ENCODE assay signal across 12 cellular contexts in genomic region chr4:85489273-85489672, GRCh38. TPM values are rescaled to one million over a fixed set of nuclear protein-coding genes. Genes with fewer than 3 reads are reported as not detected.
DNase-seq lines count a peak whose midpoint lies in the region; ATAC-seq and TF ChIP-seq lines count a peak whose summit lies in the region.
"Had no signal": no experiment of that assay in that cellular context is flagged by ENCODE, and none has a peak within 500 bp of the region (broad histone marks: within the 10 kb centered on the region; RNA-seq: fewer than 3 reads in every experiment).

No MANE protein-coding gene starts in this region.

- H3K4me2 ChIP-seq in SK-N-SH: no peak overlapping the region

- no peaks in the 10 kb centered on the region for H3K9me3 ChIP-seq in left ventricle myocardium inferior (replicated peaks)
- no peaks in the 10 kb centered on the region for H3K9me3 ChIP-seq in SK-N-SH
- no peaks in the 10 kb centered on the region for H3K9me3 ChIP-seq in MG63

- no peaks in the 10 kb centered on the region for H3K79me2 ChIP-seq in SK-N-SH (ENCODE audit: insufficient read depth)

- CTCF ChIA-PET in SK-N-SH (lab: Yijun Ruan, JAX): interaction anchor here (1.2 to 3.5 kb wide), 5 partner anchors 9 to 439 kb away, joined by 3 to 11 read pairs (median 5); no protein-coding TSS in a partner anchor

- H3K36me3 ChIP-seq in left ventricle myocardium inferior: no peaks in the 10 kb centered on the region
- no peaks in the 10 kb centered on the region for H3K36me3 ChIP-seq in SK-N-SH (replicated peaks in 1 of 2; ENCODE audit: control insufficient read depth in 1 of 2, insufficient read depth in 2 of 2, low read length in 1 of 2)
- H3K36me3 ChIP-seq in MG63: no peaks in the 10 kb centered on the region

- H3K4me3 ChIP-seq in left ventricle myocardium inferior: no peak overlapping the region
- H3K4me3 ChIP-seq in SK-N-SH (ENCODE audit: low read depth in 2 of 2, low read length in 1 of 2): no peak overlapping the region
- H3K4me3 ChIP-seq in MG63: no peak overlapping the region

- POLR2A ChIA-PET in SK-N-SH (lab: Yijun Ruan, JAX): no interaction called here

- DNase-seq in Right ventricle myocardium superior: peak; percentile 31
- no peak for DNase-seq in left ventricle myocardium inferior
- DNase-seq in SK-N-SH: no peak
- DNase-seq in iPS DF 4.7 (ENCODE audit: extremely low read depth, low spot score): peak; percentile 7
- no peak for DNase-seq in NOMO-1 treated with DMSO at 0.1 percent for 48 hours (lab: John Stamatoyannopoulos, UW; ENCODE audit: unreplicated experiment)
- DNase-seq in NCI-H1436 treated with DMSO at 0.1 percent for 48 hours (lab: John Stamatoyannopoulos, UW): no peak
- no peak for DNase-seq in stimulated activated CD4-positive, alpha-beta T cell treated with anti-CD3 and anti-CD28 coated beads, Interleukin-4, amount 100 ng/mL, for 4 hours
- DNase-seq in MG63: no peak
- DNase-seq: activated CD4-positive, alpha-beta memory T cell treated with anti-CD3 and anti-CD28 coated beads for 36 hours; NCI-H524 treated with DMSO at 0.1 percent for 48 hours; stimulated activated naive CD4-positive, alpha-beta T cell treated with Interleukin-2 at 50 U/mL for 16 hours had no signal

- H2AFZ ChIP-seq in SK-N-SH (ENCODE audit: low read depth): peak overlapping the region; percentile 36; the same call in 1 of the 2 replicates

- H3K27ac ChIP-seq in left ventricle myocardium inferior (replicated peaks) (no peak overlapping the region), SK-N-SH (ENCODE audit: low read depth in 2 of 2, low read length in 1 of 2) (no peak overlapping the region)

- peaks cover 48% of the 10 kb centered on the region for H3K4me1 ChIP-seq in left ventricle myocardium inferior
- peaks cover 0 to 6% of the 10 kb centered on the region in 2 experiments; a peak in 1 of 4 replicates for H3K4me1 ChIP-seq in SK-N-SH (ENCODE audit: control insufficient read depth in 1 of 2, insufficient read depth in 2 of 2, low read depth in 1 of 2, low read length in 1 of 2)

- TF ChIP-seq RAD21 in SK-N-SH (IDR thresholded peaks at IDR 0.05; ENCODE audit: low read length): no peak

- intact Hi-C loops in Right ventricle myocardium superior (cut with DNase I) (no loop called here), left ventricle myocardium inferior (cut with micrococcal nuclease) (no loop called here)

- H3F3A ChIP-seq in SK-N-SH (replicated peaks; ENCODE audit: insufficient read depth): no peaks in the 10 kb centered on the region

- no peak overlapping the region for H3K9ac ChIP-seq in SK-N-SH

- no peaks in the 10 kb centered on the region for H3K27me3 ChIP-seq in left ventricle myocardium inferior (ENCODE audit: low read depth)
- H3K27me3 ChIP-seq in SK-N-SH (ENCODE audit: insufficient read depth): no peaks in the 10 kb centered on the region
- H3K27me3 ChIP-seq in MG63: no peaks in the 10 kb centered on the region

- H4K20me1 ChIP-seq in SK-N-SH (ENCODE audit: insufficient read depth): no peaks in the 10 kb centered on the region

- ATAC-seq in Right ventricle myocardium superior (ENCODE audit: poor library complexity): peak; percentile 44
- ATAC-seq: activated naive CD4-positive, alpha-beta T cell treated with anti-CD3 and anti-CD28 coated beads, Interleukin-2, amount 50 U/mL, for 72 hours had no signal

- no peaks in the 10 kb centered on the region for H3K9me2 ChIP-seq in SK-N-SH

- no peak for TF ChIP-seq CTCF in left ventricle myocardium inferior (IDR thresholded peaks at IDR 0.05; ENCODE audit: borderline replicate concordance)
- no peak for TF ChIP-seq CTCF in SK-N-SH (IDR thresholded peaks at IDR 0.05)

- no peak for TF ChIP-seq EP300 in SK-N-SH (IDR thresholded peaks at IDR 0.05; ENCODE audit: borderline replicate concordance in 1 of 2, low read depth in 1 of 2, low read length in 1 of 2)

TF ChIP-seq in SK-N-SH, 30 proteins besides CTCF, POLR2A, EP300 and RAD21 (continues in another document):
- TF ChIP-seq USF1 (IDR thresholded peaks at IDR 0.05; ENCODE audit: borderline replicate concordance, low read depth): no peak
- no peak for TF ChIP-seq CHD2 (IDR thresholded peaks at IDR 0.05; ENCODE audit: low read length, partially characterized antibody)
- TF ChIP-seq TEAD4 (IDR thresholded peaks at IDR 0.05; ENCODE audit: borderline replicate concordance, insufficient read depth): no peak
- TF ChIP-seq FOXJ3 (CRISPR knock-in tag; IDR thresholded peaks at IDR 0.05): no peak
- no peak for TF ChIP-seq GABPA (IDR thresholded peaks at IDR 0.05; ENCODE audit: low read depth)
- TF ChIP-seq RXRA (IDR thresholded peaks at IDR 0.05; ENCODE audit: borderline replicate concordance, low read depth): no peak
- no peak for TF ChIP-seq GATA2 (CRISPR knock-in tag; IDR thresholded peaks at IDR 0.05)
- TF ChIP-seq RCOR1 (IDR thresholded peaks at IDR 0.05; ENCODE audit: low read length): no peak
- TF ChIP-seq PBX3 (IDR thresholded peaks at IDR 0.05): no peak
- TF ChIP-seq TCF12 (IDR thresholded peaks at IDR 0.05): no peak
- no peak for TF ChIP-seq SMC3 (IDR thresholded peaks at IDR 0.05; ENCODE audit: low read depth, low read length)
- no peak for TF ChIP-seq REST (IDR thresholded peaks at IDR 0.05; ENCODE audit: low read depth, low read length)
- no peak for TF ChIP-seq MAX (IDR thresholded peaks at IDR 0.05; ENCODE audit: low read depth)
- TF ChIP-seq NRF1 (IDR thresholded peaks at IDR 0.05; ENCODE audit: low read depth, low read length): no peak
- TF ChIP-seq ZBTB33 (IDR thresholded peaks at IDR 0.05; ENCODE audit: borderline replicate concordance, low read depth): no peak

RNA-seq across cellular contexts. Expression of gene ARHGAP24, which starts 14.3 kb away (rescaled TPM):
- total RNA-seq in Right ventricle myocardium superior (11.1 TPM), left ventricle myocardium inferior (13.7 TPM)
- 1.4 and 1.6 TPM in 2 replicates for polyA plus RNA-seq in SK-N-SH (2012; rRNA removed)
- polyA plus RNA-seq in SK-N-SH (2012; cell fraction: cytosol; rRNA removed): 1.2 and 1.5 TPM in 2 replicates
- polyA plus RNA-seq in SK-N-SH (2012; cell fraction: nucleus; rRNA removed): 0.77 and 1.2 TPM in 2 replicates
- 1.5 and 4.7 TPM in 2 replicates for total RNA-seq in MG63 (2014; rRNA removed; shearing (Covaris generic); ENCODE audit: low replicate concordance)
- total RNA-seq: activated CD4-positive, alpha-beta memory T cell treated with anti-CD3 and anti-CD28 coated beads for 36 hours; activated naive CD4-positive, alpha-beta T cell treated with anti-CD3 and anti-CD28 coated beads, Interleukin-2, amount 50 U/mL, for 72 hours had no signal

Comparison
In these comparisons a context has a peak if more than half of its experiments do, and no peak if none do; other contexts are left out.
1. DNase-seq: peak in Right ventricle myocardium superior (single experiment) and iPS DF 4.7 (single experiment); none in left ventricle myocardium inferior (single experiment), SK-N-SH (single experiment), NOMO-1 treated with DMSO at 0.1 percent for 48 hours (single experiment), NCI-H1436 treated with DMSO at 0.1 percent for 48 hours (single experiment), stimulated activated CD4-positive, alpha-beta T cell treated with anti-CD3 and anti-CD28 coated beads, Interleukin-4, amount 100 ng/mL, for 4 hours (0 of 2) and MG63 (single experiment).